In the genomic region with DNA sequence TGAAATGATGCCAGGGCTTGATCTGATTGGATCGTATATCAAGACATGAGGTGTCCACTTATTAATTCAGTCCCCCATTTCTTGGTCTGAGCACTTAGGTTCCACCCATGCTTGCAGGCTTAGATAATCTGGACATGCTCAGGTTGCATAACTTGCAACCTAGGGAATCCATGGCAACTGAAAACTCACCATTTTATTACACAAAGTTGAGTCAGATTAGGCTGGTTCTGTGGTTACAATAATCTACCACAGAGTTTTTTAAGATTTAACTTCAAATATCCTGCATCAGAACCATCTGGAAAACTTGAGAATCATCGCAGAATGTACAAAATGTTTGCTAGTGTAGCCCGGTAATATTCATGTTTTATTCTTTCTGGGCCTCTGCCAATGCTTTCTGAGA, we compare ENCODE assay signal across 19 cellular contexts.
DNase-seq lines count a peak whose midpoint lies in the region; ATAC-seq, FAIRE-seq and TF ChIP-seq lines count a peak whose summit lies in the region.
"Had no signal": no experiment of that assay in that cellular context is flagged by ENCODE, and none has a peak within 500 bp of the region (broad histone marks: within the 10 kb centered on the region; RNA-seq: fewer than 3 reads in every experiment).

No MANE protein-coding gene starts in this region.

- H2BK12ac ChIP-seq in mesenchymal stem cell (ENCODE audit: low read length in 2 of 2), result no peak overlapping the region

- no peak overlapping the region for H3K27ac Mint-ChIP-seq in endodermal cell
- H3K27ac Mint-ChIP-seq: activated B cell treated with CpG ODN at 0.5 μM for 24 hours, progenitor cell of endocrine pancreas had no signal

- no peak overlapping the region for H4K8ac ChIP-seq in mesenchymal stem cell (ENCODE audit: low read length)

- no peak overlapping the region for H3K4ac ChIP-seq in mesenchymal stem cell (ENCODE audit: low read depth in 1 of 2, low read length in 2 of 2)

- H3K9me3 ChIP-seq in mesenchymal stem cell (ENCODE audit: control insufficient read depth, low read length) (no peaks in the 10 kb centered on the region), endodermal cell (ENCODE audit: control insufficient read depth, low read length) (no peaks in the 10 kb centered on the region)
- H3K9me3 ChIP-seq: BE2C, upper lobe of right lung had no signal

- no peak overlapping the region for H2BK15ac ChIP-seq in mesenchymal stem cell (ENCODE audit: low read depth, poor library complexity, severe bottlenecking)

- H3K18ac ChIP-seq in mesenchymal stem cell (ENCODE audit: low read depth in 1 of 2, low read length in 2 of 2), result no peak overlapping the region

- H2BK120ac ChIP-seq in mesenchymal stem cell (ENCODE audit: low read depth, low read length), result no peak overlapping the region

- H3K4me2 ChIP-seq in mesenchymal stem cell (ENCODE audit: low read length, poor library complexity, severe bottlenecking), result no peak overlapping the region
- H3K4me2 ChIP-seq: KMS-11 had no signal

- no peaks in the 10 kb centered on the region for H3K4me1 Mint-ChIP-seq in endodermal cell
- H3K4me1 Mint-ChIP-seq: activated B cell treated with CpG ODN at 0.5 μM for 24 hours had no signal

- no peak for TF ChIP-seq CTCF in AG10803 (conservative IDR thresholded peaks at IDR 0.05; ENCODE audit: low read length)
- TF ChIP-seq CTCF in bronchial epithelial cell (IDR thresholded peaks at IDR 0.05; ENCODE audit: insufficient read depth, low read length, severe bottlenecking), result no peak
- no peak for TF ChIP-seq CTCF in endodermal cell (conservative IDR thresholded peaks at IDR 0.05)

- H3K14ac ChIP-seq in mesenchymal stem cell (ENCODE audit: low read length in 2 of 2), result no peak overlapping the region

- ATAC-seq in GM19463 (IDR thresholded peaks at IDR 0.05; ENCODE audit: unreplicated experiment), result no peak
- ATAC-seq: upper lobe of right lung had no signal

- H3K4me3 Mint-ChIP-seq in endodermal cell, result no peak overlapping the region
- H3K4me3 Mint-ChIP-seq: activated B cell treated with CpG ODN at 0.5 μM for 24 hours had no signal

- H3K36me3 ChIP-seq in bronchial epithelial cell (ENCODE audit: control insufficient read depth, insufficient read depth, low read length), result no peaks in the 10 kb centered on the region
- H3K36me3 ChIP-seq in mesenchymal stem cell (ENCODE audit: control insufficient read depth in 1 of 2, insufficient read depth in 2 of 2, low read depth in 1 of 2, low read length in 2 of 2), result no peaks in the 10 kb centered on the region
- no peaks in the 10 kb centered on the region for H3K36me3 ChIP-seq in endodermal cell (ENCODE audit: control insufficient read depth, insufficient read depth, low read length)
- H3K36me3 ChIP-seq: BE2C, upper lobe of right lung had no signal

- H3K27ac ChIP-seq in mesenchymal stem cell (ENCODE audit: low read length, poor library complexity, severe bottlenecking) (peak overlapping the region; percentile 14), endodermal cell (ENCODE audit: low read depth, low read length) (no peak overlapping the region)
- H3K27ac ChIP-seq: KMS-11, upper lobe of right lung had no signal

- H3K4me3 ChIP-seq in AG10803 (ENCODE audit: low read length) (no peak overlapping the region), bronchial epithelial cell (ENCODE audit: low read depth, low read length) (no peak overlapping the region), mesenchymal stem cell (ENCODE audit: insufficient read depth in 1 of 2, low read depth in 1 of 2, low read length in 2 of 2) (no peak overlapping the region), endodermal cell (ENCODE audit: low read length) (no peak overlapping the region)
- H3K4me3 ChIP-seq: upper lobe of right lung had no signal

- H2AFZ ChIP-seq in mesenchymal stem cell (ENCODE audit: low read depth, low read length), result no peak overlapping the region

- H2AK5ac ChIP-seq in mesenchymal stem cell (ENCODE audit: low read length, severe bottlenecking), result no peak overlapping the region

- H3K4me1 ChIP-seq in mesenchymal stem cell (ENCODE audit: control insufficient read depth, insufficient read depth, low read depth, low read length) (no peaks in the 10 kb centered on the region), endodermal cell (ENCODE audit: control insufficient read depth, insufficient read depth, low read length) (no peaks in the 10 kb centered on the region)
- H3K4me1 ChIP-seq: BE2C, upper lobe of right lung had no signal

- no peak overlapping the region for H2BK5ac ChIP-seq in mesenchymal stem cell (ENCODE audit: low read depth, low read length, poor library complexity, severe bottlenecking)

- no peaks in the 10 kb centered on the region for H3K36me3 Mint-ChIP-seq in endodermal cell (ENCODE audit: low read depth)

- H3K9ac ChIP-seq in mesenchymal stem cell (ENCODE audit: low read length), result peak overlapping the region; percentile 80
- no peak overlapping the region for H3K9ac ChIP-seq in endodermal cell (ENCODE audit: extremely low read depth, low read length, poor library complexity, severe bottlenecking)
- H3K9ac ChIP-seq: KMS-11 had no signal

- no peaks in the 10 kb centered on the region for H3K27me3 Mint-ChIP-seq in endodermal cell (ENCODE audit: insufficient read depth)
- H3K27me3 Mint-ChIP-seq: activated B cell treated with CpG ODN at 0.5 μM for 24 hours, progenitor cell of endocrine pancreas had no signal

- H3K79me1 ChIP-seq in mesenchymal stem cell (replicated peaks; ENCODE audit: low read length, poor library complexity, severe bottlenecking), result no peaks in the 10 kb centered on the region

- no peak overlapping the region for H3K23ac ChIP-seq in mesenchymal stem cell (ENCODE audit: low read length in 2 of 2)

- H4K91ac ChIP-seq in mesenchymal stem cell (ENCODE audit: low read length), result no peak overlapping the region

- no peak for FAIRE-seq in bronchial epithelial cell (lab: Jason Lieb, UNC)
- FAIRE-seq: frontal cortex, GM12892, GM19239 had no signal

- H3K9me3 Mint-ChIP-seq in endodermal cell, result no peaks in the 10 kb centered on the region

- DNase-seq in AG10803 (ENCODE audit: low read depth), result peak; percentile 98
- DNase-seq in M059J (ENCODE audit: low read depth), result peak; percentile 87
- peak; percentile 66 for DNase-seq in bronchial epithelial cell (ENCODE audit: low read depth)
- peak; percentile 78 for DNase-seq in mesenchymal stem cell
- DNase-seq in NK-92 treated with Interleukin-12 subunit alpha and Interleukin-12 subunit beta, amount 100 ng/mL, for 24 hours (lab: John Stamatoyannopoulos, UW), result no peak
- DNase-seq in endodermal cell, result no peak
- DNase-seq in SHP77 treated with DMSO at 0.1 percent for 48 hours (lab: John Stamatoyannopoulos, UW), result no peak
- DNase-seq: activated B cell treated with CpG ODN at 0.5 μM for 24 hours; activated naive CD4-positive, alpha-beta T cell treated with anti-CD3 and anti-CD28 coated beads, Interleukin-2, amount 50 U/mL, for 16 hours; BE2C; DMS53; NCI-H187; upper lobe of right lung had no signal

- H3K27me3 ChIP-seq in bronchial epithelial cell (ENCODE audit: control insufficient read depth, insufficient read depth, low read length), result no peaks in the 10 kb centered on the region
- H3K27me3 ChIP-seq in mesenchymal stem cell (ENCODE audit: control insufficient read depth in 1 of 2, insufficient read depth in 1 of 2, low read length in 2 of 2), result no peaks in the 10 kb centered on the region
- H3K27me3 ChIP-seq in endodermal cell (ENCODE audit: control insufficient read depth, insufficient read depth, low read length, poor library complexity, severe bottlenecking), result no peaks in the 10 kb centered on the region
- H3K27me3 ChIP-seq: BE2C, upper lobe of right lung had no signal

- WGBS in mesenchymal stem cell, result 98% methylated on average over 3 of the region's 3 CpGs
- 86 to 93% methylated on average over 3 of the region's 3 CpGs for whole genome bisulfite sequencing in endodermal cell (ENCODE audit: insufficient coverage in 1 of 2, insufficient read length in 1 of 2), 2 experiments

Comparison
In these comparisons a context has a peak if more than half of its experiments do, and no peak if none do; other contexts are left out.
1. DNase-seq: peak in AG10803 (single experiment), M059J (single experiment), bronchial epithelial cell (single experiment) and mesenchymal stem cell (single experiment); none in NK-92 treated with Interleukin-12 subunit alpha and Interleukin-12 subunit beta, amount 100 ng/mL, for 24 hours (single experiment), endodermal cell (single experiment) and SHP77 treated with DMSO at 0.1 percent for 48 hours (single experiment).